ENCODE assay signal across 8 cellular contexts in genomic region chr12:57475271-57476161, GRCh38. TPM values are rescaled to one million over a fixed set of nuclear protein-coding genes. Genes with fewer than 3 reads are reported as not detected.
DNase-seq lines count a peak whose midpoint lies in the region; ATAC-seq and TF ChIP-seq lines count a peak whose summit lies in the region.

No MANE protein-coding gene starts in this region.

- WGBS in mesendoderm (ENCODE audit: extremely low coverage, insufficient coverage, low lambda C conversion rate): no CpG with 5 or more reads among the region's 84 CpGs

- H2BK120ac ChIP-seq in mesendoderm (ENCODE audit: low read depth, low read length): no peak overlapping the region

- H3K36me3 ChIP-seq in BJ (ENCODE audit: control insufficient read depth, insufficient read depth, low read length): no peaks in the 10 kb centered on the region
- no peaks in the 10 kb centered on the region for H3K36me3 ChIP-seq in mesendoderm (ENCODE audit: control insufficient read depth, insufficient read depth, low read length)
- no peaks in the 10 kb centered on the region for H3K36me3 ChIP-seq in vagina
- no peaks in the 10 kb centered on the region for H3K36me3 ChIP-seq in Karpas-422 (ENCODE audit: insufficient read depth, low read length)

- TF ChIP-seq CTCF in BJ (IDR thresholded peaks at IDR 0.05; ENCODE audit: insufficient read depth, low read depth, low read length) (no peak), coronary artery (IDR thresholded peaks at IDR 0.05) (no peak), vagina (IDR thresholded peaks at IDR 0.05) (no peak)

- H3K4me3 ChIP-seq in BJ (ENCODE audit: low read depth, low read length) (peak overlapping the region; percentile 18), coronary artery (peak overlapping the region; percentile 75), mesendoderm (ENCODE audit: low read length) (no peak overlapping the region), vagina (peak overlapping the region; percentile 34), Karpas-422 (ENCODE audit: low read length) (no peak overlapping the region)

- no peak overlapping the region for H4K5ac ChIP-seq in mesendoderm (ENCODE audit: low read length)

- H3K9me2 ChIP-seq in Karpas-422 (replicated peaks; ENCODE audit: insufficient read depth, low read length): no peaks in the 10 kb centered on the region

- intact Hi-C loops in vagina (cut with DNase I): no loop called here

- no peaks in the 10 kb centered on the region for H3K79me2 ChIP-seq in mesendoderm (ENCODE audit: control insufficient read depth, insufficient read depth, low read length)
- H3K79me2 ChIP-seq in Karpas-422 (ENCODE audit: low read length): no peaks in the 10 kb centered on the region

- H2BK5ac ChIP-seq in mesendoderm (ENCODE audit: low read length): no peak overlapping the region

- ATAC-seq in HG02588 (IDR thresholded peaks at IDR 0.05; ENCODE audit: unreplicated experiment) (peak; percentile 13), HG03097 (IDR thresholded peaks at IDR 0.05; ENCODE audit: low FRiP score, unreplicated experiment) (no peak), HG02938 (IDR thresholded peaks at IDR 0.05; ENCODE audit: unreplicated experiment) (no peak)

- H3K4me1 ChIP-seq in mesendoderm (ENCODE audit: control insufficient read depth, low read depth, low read length) (peaks cover 8% of the 10 kb centered on the region), vagina (peaks cover 18% of the 10 kb centered on the region), Karpas-422 (ENCODE audit: low read length) (peaks cover 21% of the 10 kb centered on the region)

- H3K9me3 ChIP-seq in vagina (no peaks in the 10 kb centered on the region), Karpas-422 (ENCODE audit: low read length) (no peaks in the 10 kb centered on the region)

- no peak overlapping the region for H3K18ac ChIP-seq in mesendoderm (ENCODE audit: low read length)

- DNase-seq in BJ (ENCODE audit: low read depth) (no peak), coronary artery (ENCODE audit: low spot score) (no peak), mesendoderm (no peak), vagina (ENCODE audit: extremely low spot score in 2 of 2) (no peak), Karpas-422 (no peak)

- H3K27me3 ChIP-seq in BJ (ENCODE audit: control insufficient read depth, insufficient read depth, low read length) (peaks cover 41% of the 10 kb centered on the region), mesendoderm (ENCODE audit: insufficient read depth, low read length, poor library complexity) (peaks cover 25% of the 10 kb centered on the region), vagina (peaks cover 12% of the 10 kb centered on the region), Karpas-422 (ENCODE audit: low read length) (no peaks in the 10 kb centered on the region)

- H4K20me1 ChIP-seq in Karpas-422 (ENCODE audit: insufficient read depth, low read depth, low read length): no peaks in the 10 kb centered on the region

- TF ChIP-seq POLR2A in vagina (IDR thresholded peaks at IDR 0.05): no peak

- H3K56ac ChIP-seq in mesendoderm (ENCODE audit: low read length): peak overlapping the region; percentile 58

- peak overlapping the region; percentile 33 for H3K9ac ChIP-seq in mesendoderm (ENCODE audit: low read length)
- H3K9ac ChIP-seq in Karpas-422 (ENCODE audit: low read length): no peak overlapping the region

- no peak overlapping the region for H2BK15ac ChIP-seq in mesendoderm (replicated peaks; ENCODE audit: low read depth)

- no peak overlapping the region for H4K8ac ChIP-seq in mesendoderm (ENCODE audit: low read depth, low read length)

- H3K27ac ChIP-seq in coronary artery (peak overlapping the region in 1 of 2 donors; percentile 7), mesendoderm (ENCODE audit: low read depth, low read length) (no peak overlapping the region), vagina (no peak overlapping the region), Karpas-422 (ENCODE audit: low read length) (no peak overlapping the region)

- H2AFZ ChIP-seq in Karpas-422 (ENCODE audit: low read length): no peak overlapping the region

- H3K4ac ChIP-seq in mesendoderm (ENCODE audit: low read depth, low read length): no peak overlapping the region

- H3K23ac ChIP-seq in mesendoderm (ENCODE audit: low read length): no peak overlapping the region

- no peak overlapping the region for H2AK5ac ChIP-seq in mesendoderm (ENCODE audit: low read length)

- CTCF ChIA-PET in BJ (lab: Yijun Ruan, JAX): interaction anchor here (0.9 to 3.1 kb wide), 9 partner anchors 10 to 236 kb away, joined by 3 to 38 read pairs (median 5); partner anchors contain the start of gene GLI1

- H3K79me1 ChIP-seq in mesendoderm (ENCODE audit: low read length): no peaks in the 10 kb centered on the region

- H3K4me2 ChIP-seq in mesendoderm (ENCODE audit: low read length) (peak overlapping the region; percentile 59), Karpas-422 (ENCODE audit: low read depth, low read length, poor library complexity, severe bottlenecking) (no peak overlapping the region)

- POLR2A ChIA-PET in BJ (lab: Charles Lee): interaction anchor here (0.6 kb wide), 1 partner anchor 8 kb away, joined by 4 read pairs; no protein-coding TSS in a partner anchor

RNA-seq across cellular contexts. Expression of gene ARHGAP9, which starts 4.2 kb away (rescaled TPM):
- polyA plus RNA-seq in BJ (2011; rRNA removed): 0.98 and 1.0 TPM in 2 replicates
- 0.51 and 0.66 TPM in 2 replicates for polyA minus RNA-seq in BJ (2011; rRNA and poly(A)+ RNA removed)
- 2.5 TPM for polyA plus RNA-seq in mesendoderm (2013, experiment 1 of 2)
- polyA plus RNA-seq in mesendoderm (2013, experiment 2 of 2): 3.9 TPM
- 28.7 TPM for total RNA-seq in vagina
- 6.7 and 12.3 TPM in 2 replicates for total RNA-seq in Karpas-422 (2014; rRNA removed; shearing (Covaris generic); ENCODE audit: low replicate concordance)

RNA-seq across cellular contexts. Expression of gene MARS1, which starts 12.4 kb away (rescaled TPM):
- polyA plus RNA-seq in BJ (2011; rRNA removed): 280 and 378 TPM in 2 replicates
- 225 and 258 TPM in 2 replicates for polyA minus RNA-seq in BJ (2011; rRNA and poly(A)+ RNA removed)
- polyA plus RNA-seq in mesendoderm (2013, experiment 1 of 2): 723 TPM
- polyA plus RNA-seq in mesendoderm (2013, experiment 2 of 2): 704 TPM
- 71.2 TPM for total RNA-seq in vagina
- total RNA-seq in Karpas-422 (2014; rRNA removed; shearing (Covaris generic); ENCODE audit: low replicate concordance): 204 and 260 TPM in 2 replicates

RNA-seq across cellular contexts. Expression of gene GLI1, which starts 15.9 kb away (rescaled TPM):
- polyA plus RNA-seq in BJ (2011; rRNA removed): 5.9 and 9.0 TPM in 2 replicates
- 6.7 and 11.8 TPM in 2 replicates for polyA minus RNA-seq in BJ (2011; rRNA and poly(A)+ RNA removed)
- polyA plus RNA-seq in mesendoderm (2013, experiment 1 of 2): 5.8 TPM
- 7.3 TPM for polyA plus RNA-seq in mesendoderm (2013, experiment 2 of 2)
- 0.25 TPM for total RNA-seq in vagina
- total RNA-seq in Karpas-422 (2014; rRNA removed; shearing (Covaris generic); ENCODE audit: low replicate concordance): 1.9 and 9.3 TPM in 2 replicates

RNA-seq across cellular contexts. Expression of gene INHBE, which starts 20.4 kb away (rescaled TPM):
- 23.1 and 23.9 TPM in 2 replicates for polyA plus RNA-seq in BJ (2011; rRNA removed)
- polyA minus RNA-seq in BJ (2011; rRNA and poly(A)+ RNA removed): 9.0 and 24.1 TPM in 2 replicates
- 10.2 TPM for polyA plus RNA-seq in mesendoderm (2013, experiment 1 of 2)
- 10.8 TPM for polyA plus RNA-seq in mesendoderm (2013, experiment 2 of 2)
- total RNA-seq in vagina: not detected
- total RNA-seq in Karpas-422 (2014; rRNA removed; shearing (Covaris generic); ENCODE audit: low replicate concordance): 14.3 and 17.9 TPM in 2 replicates

RNA-seq across cellular contexts. Expression of gene INHBC, which starts 40.9 kb away (rescaled TPM):
- 0.09 TPM in 1 of 2 replicates, not detected in the other for polyA plus RNA-seq in BJ (2011; rRNA removed)
- not detected in 2 replicates for polyA minus RNA-seq in BJ (2011; rRNA and poly(A)+ RNA removed)
- polyA plus RNA-seq in mesendoderm (2013, experiment 1 of 2): 0.04 TPM
- 0.06 TPM for polyA plus RNA-seq in mesendoderm (2013, experiment 2 of 2)
- total RNA-seq in vagina: not detected
- 0.11 TPM in 1 of 2 replicates, not detected in the other for total RNA-seq in Karpas-422 (2014; rRNA removed; shearing (Covaris generic); ENCODE audit: low replicate concordance)

Comparison
In these comparisons a context has a peak if more than half of its experiments do, and no peak if none do; other contexts are left out.
1. H3K4me3 ChIP-seq: peak in BJ (single experiment), coronary artery (single experiment) and vagina (2 of 2); none in mesendoderm (single experiment) and Karpas-422 (single experiment).